In genomic region chr1:204506091-204506968, GRCh38 we compare ENCODE assay signal across 8 cellular contexts. TPM values are rescaled to one million over a fixed set of nuclear protein-coding genes. Genes with fewer than 3 reads are reported as not detected.
DNase-seq lines count a peak whose midpoint lies in the region; ATAC-seq and TF ChIP-seq lines count a peak whose summit lies in the region.

No MANE protein-coding gene starts in this region.

- H3K27me3 ChIP-seq in hepatocyte (no peaks in the 10 kb centered on the region), rectal smooth muscle tissue (ENCODE audit: control insufficient read depth, insufficient read depth, low read length) (no peaks in the 10 kb centered on the region)

- peak overlapping the region; percentile 27 for H3K9ac ChIP-seq in rectal smooth muscle tissue (ENCODE audit: low read length)

- H3K9me3 ChIP-seq in hepatocyte (ENCODE audit: low read depth), result no peaks in the 10 kb centered on the region

- H4K20me1 ChIP-seq in hepatocyte (ENCODE audit: insufficient read depth, poor library complexity, severe bottlenecking), result no peaks in the 10 kb centered on the region

- no peaks in the 10 kb centered on the region for H3K36me3 ChIP-seq in hepatocyte (replicated peaks; ENCODE audit: insufficient read depth, low read depth)
- no peaks in the 10 kb centered on the region for H3K36me3 ChIP-seq in rectal smooth muscle tissue (ENCODE audit: control insufficient read depth, insufficient read depth, low read length)

- whole genome bisulfite sequencing in hepatocyte (ENCODE audit: low lambda C conversion rate, missing lambda C conversion rate), result 2% methylated on average over 31 of the region's 31 CpGs

- peak; percentile 69 for ATAC-seq in HG02840 (IDR thresholded peaks at IDR 0.05; ENCODE audit: low FRiP score, unreplicated experiment)

- H3K27ac ChIP-seq in hepatocyte (peak overlapping the region; percentile 73), rectal smooth muscle tissue (ENCODE audit: low read depth, low read length) (peak overlapping the region; percentile 86)

- H2AFZ ChIP-seq in hepatocyte, result peak overlapping the region; percentile 72

- DNase-seq in GM12864 (ENCODE audit: low read depth), result peak; percentile 86
- DNase-seq in NCI-H1417 treated with DMSO at 0.1 percent for 48 hours (lab: John Stamatoyannopoulos, UW), result peak; percentile 96
- DNase-seq in SW 1271 (lab: John Stamatoyannopoulos, UW), result peak; percentile 63 to 82
- DNase-seq in anterior cingulate cortex (lab: John Stamatoyannopoulos, UW), result peak in 46 of 58 donors; percentile 19 to 86 (median 54)
- DNase-seq in hepatocyte (ENCODE audit: low spot score), result peak; percentile 81
- no peak for DNase-seq in cortex of kidney (lab: John Stamatoyannopoulos, UW)

- no peaks in the 10 kb centered on the region for H3K9me2 ChIP-seq in hepatocyte (replicated peaks; ENCODE audit: insufficient read depth)

- H3K79me2 ChIP-seq in hepatocyte, result no peaks in the 10 kb centered on the region

- TF ChIP-seq CTCF in GM12864 (IDR thresholded peaks at IDR 0.05; ENCODE audit: low read depth, low read length, missing control alignments), result no peak
- TF ChIP-seq CTCF in hepatocyte (IDR thresholded peaks at IDR 0.05; ENCODE audit: poor library complexity), result no peak

- H3K4me3 ChIP-seq in GM12864 (ENCODE audit: low read depth, low read length) (peak overlapping the region; percentile 52), hepatocyte (peak overlapping the region; percentile 27), rectal smooth muscle tissue (ENCODE audit: low read length) (peak overlapping the region; percentile 74)

- H3K4me1 ChIP-seq in hepatocyte (ENCODE audit: insufficient read depth), result no peaks in the 10 kb centered on the region
- H3K4me1 ChIP-seq in rectal smooth muscle tissue (ENCODE audit: control insufficient read depth, insufficient read depth, low read length), result no peaks in the 10 kb centered on the region

- H3K4me2 ChIP-seq in hepatocyte, result peak overlapping the region; percentile 72

RNA-seq across cellular contexts. Expression of gene MDM4, which starts 9.9 kb away (rescaled TPM):
- 42.3 and 47.8 TPM in 2 replicates for total RNA-seq in hepatocyte
- polyA plus RNA-seq in hepatocyte, result 15.4 and 22.5 TPM in 2 replicates

RNA-seq across cellular contexts. Expression of gene PIK3C2B, which starts 11.7 kb away (rescaled TPM):
- total RNA-seq in hepatocyte, result 19.7 and 26.0 TPM in 2 replicates
- 15.5 and 18.8 TPM in 2 replicates for polyA plus RNA-seq in hepatocyte
